Comparison of ENCODE assay signal across 10 cellular contexts in the genomic region with DNA sequence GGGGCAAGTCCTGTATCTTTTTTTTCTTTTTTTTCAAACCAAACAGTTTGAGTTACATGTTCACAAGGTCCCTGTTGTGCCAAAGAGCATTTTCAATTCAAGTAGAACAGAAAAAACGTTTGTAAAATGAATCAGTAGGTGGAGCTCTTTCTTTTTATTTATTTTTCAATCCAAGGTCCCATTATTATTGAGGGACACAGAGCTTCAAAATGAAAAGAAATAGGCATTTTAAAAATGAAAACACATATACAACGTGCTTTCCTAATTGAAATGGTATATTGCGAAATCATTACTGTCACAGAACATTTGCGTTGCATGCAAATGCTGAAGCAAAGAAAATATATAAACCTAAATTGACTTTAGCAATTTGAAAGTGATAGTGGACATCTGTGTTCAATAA.
DNase-seq lines count a peak whose midpoint lies in the region; ATAC-seq, FAIRE-seq and TF ChIP-seq lines count a peak whose summit lies in the region.
"Had no signal": no experiment of that assay in that cellular context is flagged by ENCODE, and none has a peak within 500 bp of the region (broad histone marks: within the 10 kb centered on the region; RNA-seq: fewer than 3 reads in every experiment).

No MANE protein-coding gene starts in this region.

- FAIRE-seq in GM12892 (lab: Jason Lieb, UNC), result no peak

- no peak overlapping the region for H3K27ac ChIP-seq in mesendoderm (ENCODE audit: low read depth, low read length)

- H4K5ac ChIP-seq in mesendoderm (ENCODE audit: low read length), result no peak overlapping the region

- H3K4me2 ChIP-seq in mesendoderm (ENCODE audit: low read length), result no peak overlapping the region

- no peak overlapping the region for H2AK5ac ChIP-seq in mesendoderm (ENCODE audit: low read length)

- in situ Hi-C loops in astrocyte of the spinal cord (cut with HindIII; ENCODE audit: low sequenced_read_pairs), result no loop called here

- no CpG with 5 or more reads among the region's 4 CpGs for WGBS in mesendoderm (ENCODE audit: extremely low coverage, insufficient coverage, low lambda C conversion rate)

- TF ChIP-seq POLR2A in GM12892 (IDR thresholded peaks at IDR 0.05; ENCODE audit: low read depth, low read length), result no peak

- H3K9ac ChIP-seq in mesendoderm (ENCODE audit: low read length), result no peak overlapping the region

- no peaks in the 10 kb centered on the region for H3K79me2 ChIP-seq in mesendoderm (ENCODE audit: control insufficient read depth, insufficient read depth, low read length)

- H3K4me3 ChIP-seq in astrocyte of the spinal cord (ENCODE audit: low read depth, low read length) (no peak overlapping the region), mesendoderm (ENCODE audit: low read length) (no peak overlapping the region)

- TF ChIP-seq CTCF in astrocyte of the spinal cord (IDR thresholded peaks at IDR 0.05; ENCODE audit: low read depth, low read length), result peak; percentile 33

- no peaks in the 10 kb centered on the region for H3K4me1 ChIP-seq in mesendoderm (ENCODE audit: control insufficient read depth, low read depth, low read length)

- no peaks in the 10 kb centered on the region for H3K36me3 ChIP-seq in mesendoderm (ENCODE audit: control insufficient read depth, insufficient read depth, low read length)

- no peak overlapping the region for H2BK5ac ChIP-seq in mesendoderm (ENCODE audit: low read length)

- no peak overlapping the region for H3K23ac ChIP-seq in mesendoderm (ENCODE audit: low read length)

- no peak overlapping the region for H2BK120ac ChIP-seq in mesendoderm (ENCODE audit: low read depth, low read length)

- no peak overlapping the region for H3K4ac ChIP-seq in mesendoderm (ENCODE audit: low read depth, low read length)

- no peak overlapping the region for H4K8ac ChIP-seq in mesendoderm (ENCODE audit: low read depth, low read length)

- H2BK15ac ChIP-seq in mesendoderm (replicated peaks; ENCODE audit: low read depth), result no peak overlapping the region

- H3K79me1 ChIP-seq in mesendoderm (ENCODE audit: low read length), result no peaks in the 10 kb centered on the region

- no peak for ATAC-seq in GM19351 (IDR thresholded peaks at IDR 0.05; ENCODE audit: unreplicated experiment)
- ATAC-seq: Right ventricle myocardium inferior had no signal

- H3K27me3 ChIP-seq in mesendoderm (ENCODE audit: insufficient read depth, low read length, poor library complexity), result no peaks in the 10 kb centered on the region

- H3K56ac ChIP-seq in mesendoderm (ENCODE audit: low read length), result no peak overlapping the region

- DNase-seq in DMS 273 treated with DMSO at 0.1 percent for 48 hours (lab: John Stamatoyannopoulos, UW) (peak; percentile 65), NCI-H1048 (lab: John Stamatoyannopoulos, UW) (peak; percentile 12), astrocyte of the spinal cord (ENCODE audit: low read depth, low spot score) (peak; percentile 58), mesendoderm (peak; percentile 16), GOT3 (lab: John Stamatoyannopoulos, UW) (no peak), T-helper 2 cell (no peak), GM12892 (ENCODE audit: insufficient read length) (no peak)
- DNase-seq: islet precursor cell had no signal

- H3K18ac ChIP-seq in mesendoderm (ENCODE audit: low read length), result no peak overlapping the region

Comparison
In these comparisons a context has a peak if more than half of its experiments do, and no peak if none do; other contexts are left out.
1. DNase-seq: peak in DMS 273 treated with DMSO at 0.1 percent for 48 hours (single experiment), NCI-H1048 (single experiment), astrocyte of the spinal cord (single experiment) and mesendoderm (single experiment); none in GOT3 (single experiment), T-helper 2 cell (0 of 5) and GM12892 (single experiment).